ENCODE assay signal across 21 cellular contexts in the genomic region with DNA sequence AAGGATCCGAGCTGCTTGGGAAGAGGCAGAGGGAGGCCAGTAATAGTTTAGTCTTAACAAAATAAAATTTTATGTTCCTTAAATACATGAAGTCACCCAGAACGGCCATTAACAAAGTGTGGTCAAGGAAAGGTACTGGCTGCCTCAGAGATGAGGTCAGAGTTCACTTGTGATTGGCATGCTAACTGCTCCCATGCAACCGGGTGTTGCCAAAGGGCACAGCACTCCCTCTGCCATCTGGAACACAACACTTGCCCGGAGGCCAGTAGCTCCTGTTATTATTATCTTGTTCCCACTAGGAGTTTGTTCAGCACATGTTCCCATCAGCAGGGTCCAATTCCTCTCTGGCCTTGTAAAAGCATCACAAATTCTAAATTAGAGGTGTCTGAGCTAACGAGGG.
DNase-seq lines count a peak whose midpoint lies in the region; ATAC-seq, FAIRE-seq and TF ChIP-seq lines count a peak whose summit lies in the region.
"Had no signal": no experiment of that assay in that cellular context is flagged by ENCODE, and none has a peak within 500 bp of the region (broad histone marks: within the 10 kb centered on the region; RNA-seq: fewer than 3 reads in every experiment).

No MANE protein-coding gene starts in this region.

- ATAC-seq in HepG2 = no peak
- ATAC-seq in activated CD8-positive, alpha-beta memory T cell treated with anti-CD3 and anti-CD28 coated beads, Interleukin-2, amount 10 ng/mL, durations not matched to agents 7 days and 5 days = no peak
- no peak for ATAC-seq in GM19328 (IDR thresholded peaks at IDR 0.05; ENCODE audit: unreplicated experiment)
- ATAC-seq: activated CD4-positive, alpha-beta T cell treated with anti-CD3 and anti-CD28 coated beads for 36 hours had no signal

- CTCF ChIA-PET in HepG2 (lab: Yijun Ruan, JAX; ENCODE audit: low intra/inter-chr PET ratio, low total read pairs) = no interaction called here
- CTCF ChIA-PET in activated CD8-positive, alpha-beta memory T cell treated with anti-CD3 and anti-CD28 coated beads, Interleukin-2, amount 10 ng/mL, durations not matched to agents 7 days and 5 days (lab: Charles Lee) = interaction anchor here (1.3 kb wide), 1 partner anchor 17 kb away, joined by 5 read pairs; no protein-coding TSS in a partner anchor

- no peak overlapping the region for H3K27ac ChIP-seq in liver (ENCODE audit: low read depth in 1 of 2, low read length in 2 of 2)
- H3K27ac ChIP-seq in HepG2 (ENCODE audit: extremely low read length, insufficient read depth, low read length) = no peak overlapping the region
- peak overlapping the region; percentile 32 for H3K27ac ChIP-seq in endodermal cell (ENCODE audit: low read depth, low read length)
- H3K27ac ChIP-seq: SK-N-MC, stomach had no signal

- H3K9me3 ChIP-seq in liver (ENCODE audit: control insufficient read depth in 4 of 4, low read length in 3 of 4) (no peaks in the 10 kb centered on the region), HepG2 (ENCODE audit: low read length) (no peaks in the 10 kb centered on the region), endodermal cell (ENCODE audit: control insufficient read depth, low read length) (no peaks in the 10 kb centered on the region)
- H3K9me3 ChIP-seq: stomach had no signal

- H3K4me3 ChIP-seq in liver (ENCODE audit: low read depth in 1 of 3, low read length in 3 of 3) (no peak overlapping the region), HepG2 (replicated peaks in 1 of 3; ENCODE audit: insufficient read depth in 1 of 3, low read depth in 2 of 3, low read length in 3 of 3) (no peak overlapping the region), endodermal cell (ENCODE audit: low read length) (no peak overlapping the region)
- H3K4me3 ChIP-seq: SK-N-MC, stomach had no signal

- H3K9ac ChIP-seq in liver (ENCODE audit: low read depth in 1 of 2, low read length in 2 of 2) (no peak overlapping the region), HepG2 (ENCODE audit: insufficient read depth, low read depth, low read length) (no peak overlapping the region), endodermal cell (ENCODE audit: extremely low read depth, low read length, poor library complexity, severe bottlenecking) (no peak overlapping the region)

- no peak for TF ChIP-seq RAD21 in liver (IDR thresholded peaks at IDR 0.05)
- TF ChIP-seq RAD21 in HepG2 (CRISPR knock-in tag; IDR thresholded peaks at IDR 0.05) = no peak

- no peak for TF ChIP-seq POLR2A in HepG2 (IDR thresholded peaks at IDR 0.05; ENCODE audit: insufficient read depth in 1 of 2, low read depth in 2 of 2, low read length in 2 of 2)

- no peaks in the 10 kb centered on the region for H3K79me2 ChIP-seq in HepG2 (ENCODE audit: insufficient read depth, low read length)

- no peak for TF ChIP-seq EP300 in HepG2 (IDR thresholded peaks at IDR 0.05; ENCODE audit: low read depth in 2 of 2, low read length in 2 of 2)
- no peak for TF ChIP-seq EP300 in HepG2 (CRISPR knock-in tag; IDR thresholded peaks at IDR 0.05; ENCODE audit: borderline replicate concordance)

- H3K36me3 ChIP-seq in liver (ENCODE audit: control insufficient read depth in 4 of 4, insufficient read depth in 3 of 4, low read depth in 1 of 4, low read length in 3 of 4) = no peaks in the 10 kb centered on the region
- H3K36me3 ChIP-seq in HepG2 (replicated peaks in 1 of 2; ENCODE audit: control insufficient read depth in 1 of 2, insufficient read depth in 2 of 2, low read length in 2 of 2) = no peaks in the 10 kb centered on the region
- H3K36me3 ChIP-seq in endodermal cell (ENCODE audit: control insufficient read depth, insufficient read depth, low read length) = no peaks in the 10 kb centered on the region
- H3K36me3 ChIP-seq: stomach had no signal

- H3K4me1 ChIP-seq in liver (ENCODE audit: control insufficient read depth in 4 of 4, insufficient read depth in 4 of 4, low read length in 3 of 4) = peaks cover 0 to 5% (median 1%) of the 10 kb centered on the region in 4 donors
- H3K4me1 ChIP-seq in HepG2 (ENCODE audit: insufficient read depth, low read length) = no peaks in the 10 kb centered on the region
- peaks cover 10% of the 10 kb centered on the region for H3K4me1 ChIP-seq in endodermal cell (ENCODE audit: control insufficient read depth, insufficient read depth, low read length)
- H3K4me1 ChIP-seq: stomach had no signal

- H3K9me3 Mint-ChIP-seq in endodermal cell = no peaks in the 10 kb centered on the region
- no peaks in the 10 kb centered on the region for H3K9me3 Mint-ChIP-seq in activated CD8-positive, alpha-beta memory T cell treated with anti-CD3 and anti-CD28 coated beads, Interleukin-2, amount 10 ng/mL, durations not matched to agents 7 days and 5 days (ENCODE audit: low read depth)
- H3K9me3 Mint-ChIP-seq: activated naive CD4-positive, alpha-beta T cell treated with anti-CD3 and anti-CD28 coated beads, Interleukin-2, amount 50 U/mL, for 24 hours; brain; naive B cell had no signal

- intact Hi-C loops in HepG2 (cut with micrococcal nuclease; ENCODE audit: unreplicated experiment) = no loop called here

- peaks cover 7% of the 10 kb centered on the region for H3K4me1 Mint-ChIP-seq in endodermal cell
- no peaks in the 10 kb centered on the region for H3K4me1 Mint-ChIP-seq in activated CD8-positive, alpha-beta memory T cell treated with anti-CD3 and anti-CD28 coated beads, Interleukin-2, amount 10 ng/mL, durations not matched to agents 7 days and 5 days
- H3K4me1 Mint-ChIP-seq: activated CD4-positive, alpha-beta T cell treated with anti-CD3 and anti-CD28 coated beads for 36 hours; activated naive CD4-positive, alpha-beta T cell treated with anti-CD3 and anti-CD28 coated beads, Interleukin-2, amount 50 U/mL, for 24 hours; naive B cell had no signal

- POLR2A ChIA-PET in HepG2 (lab: Yijun Ruan, JAX) = no interaction called here

- peaks cover 3% of the 10 kb centered on the region for H3K27me3 Mint-ChIP-seq in endodermal cell (ENCODE audit: insufficient read depth)
- H3K27me3 Mint-ChIP-seq in activated CD8-positive, alpha-beta memory T cell treated with anti-CD3 and anti-CD28 coated beads, Interleukin-2, amount 10 ng/mL, durations not matched to agents 7 days and 5 days = peaks cover 2% of the 10 kb centered on the region
- H3K27me3 Mint-ChIP-seq: activated naive CD4-positive, alpha-beta T cell treated with anti-CD3 and anti-CD28 coated beads, Interleukin-2, amount 50 U/mL, for 24 hours had no signal

- WGBS in liver = 50% methylated on average over 5 of the region's 5 CpGs
- WGBS in HepG2 (ENCODE audit: low lambda C conversion rate) = 4% methylated on average over 5 of the region's 5 CpGs
- 89 to 100% methylated on average over 3 to 5 of the region's 5 CpGs for WGBS in endodermal cell (ENCODE audit: insufficient coverage in 1 of 2, insufficient read length in 1 of 2), 2 experiments

- no peak overlapping the region for H3K27ac Mint-ChIP-seq in endodermal cell
- no peak overlapping the region for H3K27ac Mint-ChIP-seq in activated CD8-positive, alpha-beta memory T cell treated with anti-CD3 and anti-CD28 coated beads, Interleukin-2, amount 10 ng/mL, durations not matched to agents 7 days and 5 days
- H3K27ac Mint-ChIP-seq: activated CD4-positive, alpha-beta T cell treated with anti-CD3 and anti-CD28 coated beads for 36 hours; activated naive CD4-positive, alpha-beta T cell treated with anti-CD3 and anti-CD28 coated beads, Interleukin-2, amount 50 U/mL, for 24 hours; brain; naive B cell had no signal

- no TSS peak for BruUV-seq in HepG2 (replicated peaks; lab: Mats Ljungman, UMichigan)

- no peak for FAIRE-seq in HepG2 (lab: Jason Lieb, UNC)

- no peak for TF ChIP-seq CTCF in liver (IDR thresholded peaks at IDR 0.05; ENCODE audit: low read depth, low read length, missing input control)
- no peak for TF ChIP-seq CTCF in HepG2 (CRISPR knock-in tag; IDR thresholded peaks at IDR 0.05)
- TF ChIP-seq CTCF in endodermal cell (conservative IDR thresholded peaks at IDR 0.05) = no peak

- no peak overlapping the region for H3K4me2 ChIP-seq in HepG2 (ENCODE audit: low read depth, low read length)

- in situ Hi-C loops in HepG2 (cut with HindIII; ENCODE audit: extremely low pct_ligation_motif_present, low pct_unique_long_range_greater_than_20kb) = no loop called here

- H3K4me3 Mint-ChIP-seq in endodermal cell = no peak overlapping the region
- H3K4me3 Mint-ChIP-seq in activated CD8-positive, alpha-beta memory T cell treated with anti-CD3 and anti-CD28 coated beads, Interleukin-2, amount 10 ng/mL, durations not matched to agents 7 days and 5 days = no peak overlapping the region
- H3K4me3 Mint-ChIP-seq: activated CD4-positive, alpha-beta T cell treated with anti-CD3 and anti-CD28 coated beads for 36 hours; activated naive CD4-positive, alpha-beta T cell treated with anti-CD3 and anti-CD28 coated beads, Interleukin-2, amount 50 U/mL, for 24 hours; brain had no signal

- H3K36me3 Mint-ChIP-seq in endodermal cell (ENCODE audit: low read depth) = no peaks in the 10 kb centered on the region
- no peaks in the 10 kb centered on the region for H3K36me3 Mint-ChIP-seq in activated CD8-positive, alpha-beta memory T cell treated with anti-CD3 and anti-CD28 coated beads, Interleukin-2, amount 10 ng/mL, durations not matched to agents 7 days and 5 days
- H3K36me3 Mint-ChIP-seq: activated naive CD4-positive, alpha-beta T cell treated with anti-CD3 and anti-CD28 coated beads, Interleukin-2, amount 50 U/mL, for 24 hours; brain; naive B cell had no signal

- H3K27me3 ChIP-seq in liver (ENCODE audit: control insufficient read depth in 4 of 4, insufficient read depth in 4 of 4, low read length in 3 of 4) (no peaks in the 10 kb centered on the region), HepG2 (ENCODE audit: control insufficient read depth in 1 of 2, insufficient read depth in 2 of 2, low read length in 2 of 2) (peaks cover 3 to 72% of the 10 kb centered on the region in 2 experiments; a peak in 4 of 5 replicates), endodermal cell (ENCODE audit: control insufficient read depth, insufficient read depth, low read length, poor library complexity, severe bottlenecking) (no peaks in the 10 kb centered on the region)

- DNase-seq in HepG2 (ENCODE audit: low spot score) = no peak
- peak; percentile 20 for DNase-seq in endodermal cell
- DNase-seq in myocyte (ENCODE audit: low read depth) = peak; percentile 55
- no peak for DNase-seq in SHP77 treated with DMSO at 0.1 percent for 48 hours (lab: John Stamatoyannopoulos, UW)
- DNase-seq in activated CD8-positive, alpha-beta memory T cell treated with anti-CD3 and anti-CD28 coated beads, Interleukin-2, amount 10 ng/mL, durations not matched to agents 7 days and 5 days = no peak
- no peak for DNase-seq in epidermal melanocyte (ENCODE audit: insufficient read length, low spot score)
- DNase-seq: activated CD4-positive, alpha-beta T cell treated with anti-CD3 and anti-CD28 coated beads for 36 hours; activated T-cell treated with anti-CD3 and anti-CD28 coated beads for 4 hours; GDM1; hippocampal formation; naive B cell; NCI-H2081 treated with DMSO at 0.1 percent for 48 hours; NCI-H524 treated with DMSO at 0.1 percent for 48 hours; stimulated activated CD4-positive, alpha-beta T cell treated with anti-CD3 and anti-CD28 coated beads, Interleukin-15, amount 100 ng/mL, for 24 hours; stomach; T-helper 9 cell had no signal

- H4K20me1 ChIP-seq in HepG2 (ENCODE audit: insufficient read depth, low read length) = no peaks in the 10 kb centered on the region

- H2AFZ ChIP-seq in HepG2 (ENCODE audit: low read length) = no peak overlapping the region

TF ChIP-seq in liver, 16 proteins besides CTCF, POLR2A, EP300 and RAD21 (continues in another document):
- TF ChIP-seq YY1 (IDR thresholded peaks at IDR 0.05) = peak; percentile 21

Comparison
In these comparisons a context has a peak if more than half of its experiments do, and no peak if none do; other contexts are left out.
1. DNase-seq: peak in endodermal cell (single experiment) and myocyte (single experiment); none in HepG2 (single experiment), SHP77 treated with DMSO at 0.1 percent for 48 hours (single experiment), activated CD8-positive, alpha-beta memory T cell treated with anti-CD3 and anti-CD28 coated beads, Interleukin-2, amount 10 ng/mL, durations not matched to agents 7 days and 5 days (single experiment) and epidermal melanocyte (single experiment).